ENCODE assay signal across 8 cellular contexts in genomic region chr7:103280803-103281155, GRCh38. TPM values are rescaled to one million over a fixed set of nuclear protein-coding genes. Genes with fewer than 3 reads are reported as not detected.
DNase-seq lines count a peak whose midpoint lies in the region; TF ChIP-seq lines count a peak whose summit lies in the region.
"Not testable (repeated sequence)": the region's sequence is repeated elsewhere in the genome, so short reads cannot be mapped to it uniquely, and the experiment has no call there.

No MANE protein-coding gene starts in this region.

- not testable (repeated sequence) for TF ChIP-seq CTCF in DOHH2 (IDR thresholded peaks at IDR 0.05; ENCODE audit: low read depth, low read length, poor library complexity, severe bottlenecking); HEK293 (tag by site-specific recombination; IDR thresholded peaks at IDR 0.05); cardiac fibroblast (IDR thresholded peaks at IDR 0.05; ENCODE audit: low read depth, low read length); right atrium auricular region (IDR thresholded peaks at IDR 0.05)

- H3K4me3 ChIP-seq in DOHH2 (ENCODE audit: low read length) = peak overlapping the region; percentile 90
- H3K4me3 ChIP-seq in HEK293 (ENCODE audit: low read depth, low read length) = peak overlapping the region; percentile 55
- peak overlapping the region; percentile 57 to 64 for H3K4me3 ChIP-seq in cardiac fibroblast (replicated peaks in 1 of 2; ENCODE audit: low read depth in 2 of 2, low read length in 2 of 2)
- H3K4me3 ChIP-seq in right atrium auricular region = peak overlapping the region; percentile 47 to 63
- H3K4me3 ChIP-seq in neuron (ENCODE audit: low read length) = peak overlapping the region; percentile 64
- H3K4me3 ChIP-seq in subcutaneous abdominal adipose tissue (ENCODE audit: low read depth in 1 of 5, low read length in 5 of 5) = peak overlapping the region in 4 of 5 donors; percentile 66 to 75 (median 70)

- DNase-seq in M059J (ENCODE audit: low read depth) = peak; percentile 54
- peak; percentile 10 for DNase-seq in activated CD4-positive, alpha-beta T cell treated with anti-CD3 and anti-CD28 coated beads for 48 hours
- DNase-seq in cardiac fibroblast (ENCODE audit: low read depth in 2 of 2) = peak in 1 of 2 donors; percentile 17
- DNase-seq in right atrium auricular region (ENCODE audit: low spot score) = not testable (repeated sequence)

- H3K9me2 ChIP-seq in DOHH2 (replicated peaks; ENCODE audit: control insufficient read depth, low read length) = not testable (repeated sequence)

- H3K27ac ChIP-seq in DOHH2 (ENCODE audit: low read depth, low read length) = peak overlapping the region; percentile 58
- H3K27ac ChIP-seq in HEK293 (ENCODE audit: extremely low read depth, low read depth, low read length) = peak overlapping the region; percentile 60; the same call in 1 of the 2 replicates
- H3K27ac ChIP-seq in right atrium auricular region = peak overlapping the region in 1 of 2 donors; percentile 46
- H3K27ac ChIP-seq in subcutaneous abdominal adipose tissue (ENCODE audit: low read depth, low read length) = not testable (repeated sequence)

- H3K4me1 ChIP-seq in DOHH2 (ENCODE audit: control insufficient read depth, low read length) (peaks cover 43% of the 10 kb centered on the region), subcutaneous abdominal adipose tissue (ENCODE audit: control insufficient read depth in 5 of 5, insufficient read depth in 5 of 5, low read length in 5 of 5) (peaks cover 0 to 18% (median 16%) of the 10 kb centered on the region in 5 donors)
- H3K4me1 ChIP-seq in HEK293 (ENCODE audit: control insufficient read depth, insufficient read depth, low read length); right atrium auricular region; neuron (ENCODE audit: insufficient read depth, low read length): not testable (repeated sequence)

- not testable (repeated sequence) for H3K9me3 ChIP-seq in DOHH2 (ENCODE audit: control insufficient read depth, insufficient read depth, low read length); HEK293 (ENCODE audit: control insufficient read depth, insufficient read depth, low read depth, low read length); right atrium auricular region; neuron (ENCODE audit: low read length); subcutaneous abdominal adipose tissue (ENCODE audit: control insufficient read depth in 5 of 5, low read length in 5 of 5)

- not testable (repeated sequence) for H4K20me1 ChIP-seq in DOHH2 (ENCODE audit: control insufficient read depth, insufficient read depth, low read depth, low read length)

- not testable (repeated sequence) for H3F3A ChIP-seq in DOHH2 (ENCODE audit: control insufficient read depth, insufficient read depth)

- H3K79me2 ChIP-seq in DOHH2 (ENCODE audit: control insufficient read depth, low read length) = peaks cover 34% of the 10 kb centered on the region

- POLR2A ChIA-PET in HEK293 (lab: Yijun Ruan, JAX) = interaction anchor here (0.9 to 1.3 kb wide), 2 partner anchors 131 to 206 kb away, joined by 3 read pairs; partner anchors contain the start of genes ARMC10 and FBXL13

- H2AFZ ChIP-seq in neuron (ENCODE audit: low read depth, low read length) = peak overlapping the region; percentile 68

- H3K27me3 ChIP-seq in DOHH2 (ENCODE audit: control insufficient read depth, low read length); right atrium auricular region; neuron (ENCODE audit: insufficient read depth, low read length); subcutaneous abdominal adipose tissue (ENCODE audit: control insufficient read depth in 5 of 5, insufficient read depth in 4 of 5, low read length in 5 of 5): not testable (repeated sequence)

- peak overlapping the region; percentile 92 for H3K4me2 ChIP-seq in DOHH2 (ENCODE audit: low read length)

- peaks cover 24% of the 10 kb centered on the region for H3K36me3 ChIP-seq in DOHH2 (ENCODE audit: control insufficient read depth, low read length)
- not testable (repeated sequence) for H3K36me3 ChIP-seq in HEK293 (ENCODE audit: control insufficient read depth in 2 of 2, insufficient read depth in 1 of 2, low read length in 2 of 2); right atrium auricular region; neuron (ENCODE audit: insufficient read depth, low read length); subcutaneous abdominal adipose tissue (ENCODE audit: control insufficient read depth in 5 of 5, insufficient read depth in 5 of 5, low read length in 5 of 5)

- peak overlapping the region in 2 of 5 donors; percentile 30 to 52 for H3K9ac ChIP-seq in subcutaneous abdominal adipose tissue (ENCODE audit: low read length in 5 of 5)

- CTCF ChIA-PET in HEK293 (lab: Yijun Ruan, JAX) = interaction anchor here (1.1 kb wide), 1 partner anchor 126 kb away, joined by 3 read pairs; no protein-coding TSS in a partner anchor

TF ChIP-seq in HEK293, 187 proteins besides CTCF, POLR2A, EP300 and RAD21:
- TF ChIP-seq SCRT2 (tag by site-specific recombination; IDR thresholded peaks at IDR 0.05) = 0 out of 2 replicates have a peak, but pooled peaks have one; percentile 19

RNA-seq across cellular contexts. Expression of gene PMPCB, which starts 16.5 kb away (rescaled TPM):
- 65.1 and 87.2 TPM in 2 replicates for total RNA-seq in M059J (2014; rRNA removed; shearing (Covaris generic))
- total RNA-seq in right atrium auricular region = 10 to 100 TPM; 37.2 to 47.4 TPM
